ENCODE assay signal across 23 cellular contexts in genomic region chr3:189863031-189863430, GRCh38.
DNase-seq lines count a peak whose midpoint lies in the region; ATAC-seq and TF ChIP-seq lines count a peak whose summit lies in the region.
"Had no signal": no experiment of that assay in that cellular context is flagged by ENCODE, and none has a peak within 500 bp of the region (broad histone marks: within the 10 kb centered on the region; RNA-seq: fewer than 3 reads in every experiment).

No MANE protein-coding gene starts in this region.

- CTCF ChIA-PET in MCF 10A (lab: Yijun Ruan, JAX): no interaction called here
- CTCF ChIA-PET in activated CD4-positive, alpha-beta T cell treated with anti-CD3 and anti-CD28 coated beads for 36 hours (lab: Charles Lee): no interaction called here

- POLR2A ChIA-PET in MCF 10A (lab: Yijun Ruan, JAX): interaction anchor here (0.7 to 6.2 kb wide), 27 partner anchors 14 to 1268 kb away, joined by 3 to 109 read pairs (median 5); no protein-coding TSS in a partner anchor
- POLR2A ChIA-PET in activated CD4-positive, alpha-beta T cell treated with anti-CD3 and anti-CD28 coated beads for 36 hours (lab: Charles Lee): no interaction called here

- H3K9me3 ChIP-seq in left ventricle myocardium inferior (replicated peaks) (peaks cover 6% of the 10 kb centered on the region), prostate gland (no peaks in the 10 kb centered on the region)
- H3K9me3 ChIP-seq: SJSA1, tibial nerve had no signal

- 67% methylated on average over 3 of the region's 3 CpGs for WGBS in prostate gland

- DNase-seq in H4 (ENCODE audit: low spot score): peak; percentile 64
- DNase-seq in MCF 10A (ENCODE audit: unreplicated experiment): peak; percentile 91
- peak; percentile 37 for DNase-seq in left ventricle myocardium inferior
- peak; percentile 16 for DNase-seq in prostate gland (ENCODE audit: low spot score)
- no peak for DNase-seq in activated CD4-positive, alpha-beta T cell treated with anti-CD3 and anti-CD28 coated beads for 36 hours
- DNase-seq in OCI-M2 (lab: John Stamatoyannopoulos, UW; ENCODE audit: unreplicated experiment): no peak
- DNase-seq: activated B cell treated with CpG ODN at 0.5 μM for 24 hours; caudate nucleus; CD4-positive, alpha-beta T cell; DMS79; dorsolateral prefrontal cortex; KG1; NCI-H1092 treated with DMSO at 0.1 percent for 48 hours; NCI-H526; stimulated activated CD4-positive, alpha-beta T cell treated with anti-CD3 and anti-CD28 coated beads, Interleukin-15, amount 100 ng/mL, for 24 hours; stimulated activated naive B cell treated with anti-CD40 and anti-IgM and Interleukin-4, amounts not matched to agents 10 μg/mL and 1 μg/mL and 100 μg/mL, for 72 hours; T-helper 2 cell had no signal

- H3K36me3 Mint-ChIP-seq in MCF 10A (ENCODE audit: insufficient read depth, unreplicated experiment): peaks cover 17% of the 10 kb centered on the region
- no peaks in the 10 kb centered on the region for H3K36me3 Mint-ChIP-seq in activated CD4-positive, alpha-beta T cell treated with anti-CD3 and anti-CD28 coated beads for 36 hours (ENCODE audit: low read depth)
- H3K36me3 Mint-ChIP-seq: stimulated activated naive B cell treated with anti-CD40 and anti-IgM and Interleukin-4, amounts not matched to agents 10 μg/mL and 1 μg/mL and 100 μg/mL, for 72 hours had no signal

- no peaks in the 10 kb centered on the region for H3K9me3 Mint-ChIP-seq in MCF 10A (ENCODE audit: unreplicated experiment)
- no peaks in the 10 kb centered on the region for H3K9me3 Mint-ChIP-seq in activated CD4-positive, alpha-beta T cell treated with anti-CD3 and anti-CD28 coated beads for 36 hours (ENCODE audit: low read depth)
- H3K9me3 Mint-ChIP-seq: activated B cell treated with CpG ODN at 0.5 μM for 24 hours; activated T-helper 1 cell treated with anti-CD3 and anti-CD28 coated beads, Interleukin-12 subunit alpha, Interleukin-12 subunit beta, Interleukin-2, Interleukin-4 antibody, amounts not matched to agents 30 ng/mL and 10 ng/mL and 1 ng/mL, durations not matched to agents 14 hours and 24 hours and 36 hours; CD4-positive, alpha-beta T cell had no signal

- H3K27ac ChIP-seq in left ventricle myocardium inferior (replicated peaks): peak overlapping the region; percentile 49
- no peak overlapping the region for H3K27ac ChIP-seq in prostate gland
- H3K27ac ChIP-seq: dorsolateral prefrontal cortex, SJSA1 had no signal

- H3K27me3 ChIP-seq in left ventricle myocardium inferior (ENCODE audit: low read depth) (no peaks in the 10 kb centered on the region), prostate gland (replicated peaks; ENCODE audit: insufficient read depth) (no peaks in the 10 kb centered on the region)
- H3K27me3 ChIP-seq: SJSA1, tibial nerve had no signal

- H3K36me3 ChIP-seq in left ventricle myocardium inferior (no peaks in the 10 kb centered on the region), prostate gland (no peaks in the 10 kb centered on the region)
- H3K36me3 ChIP-seq: SJSA1, tibial nerve had no signal

- H3K27me3 Mint-ChIP-seq in MCF 10A (ENCODE audit: insufficient read depth, unreplicated experiment): no peaks in the 10 kb centered on the region
- H3K27me3 Mint-ChIP-seq in activated CD4-positive, alpha-beta T cell treated with anti-CD3 and anti-CD28 coated beads for 36 hours: peaks cover 5% of the 10 kb centered on the region
- H3K27me3 Mint-ChIP-seq: activated B cell treated with CpG ODN at 0.5 μM for 24 hours; CD4-positive, alpha-beta T cell; stimulated activated naive B cell treated with anti-CD40 and anti-IgM and Interleukin-4, amounts not matched to agents 10 μg/mL and 1 μg/mL and 100 μg/mL, for 72 hours had no signal

- H3K27ac Mint-ChIP-seq in MCF 10A (ENCODE audit: low read depth, unreplicated experiment): peak overlapping the region; percentile 96
- no peak overlapping the region for H3K27ac Mint-ChIP-seq in activated CD4-positive, alpha-beta T cell treated with anti-CD3 and anti-CD28 coated beads for 36 hours
- H3K27ac Mint-ChIP-seq: activated B cell treated with CpG ODN at 0.5 μM for 24 hours; activated T-helper 1 cell treated with anti-CD3 and anti-CD28 coated beads, Interleukin-12 subunit alpha, Interleukin-12 subunit beta, Interleukin-2, Interleukin-4 antibody, amounts not matched to agents 30 ng/mL and 10 ng/mL and 1 ng/mL, durations not matched to agents 14 hours and 24 hours and 36 hours; CD4-positive, alpha-beta T cell; nephron; stimulated activated naive B cell treated with anti-CD40 and anti-IgM and Interleukin-4, amounts not matched to agents 10 μg/mL and 1 μg/mL and 100 μg/mL, for 72 hours had no signal

- peaks cover 21% of the 10 kb centered on the region for H3K4me1 Mint-ChIP-seq in MCF 10A (ENCODE audit: insufficient read depth, unreplicated experiment)
- no peaks in the 10 kb centered on the region for H3K4me1 Mint-ChIP-seq in activated CD4-positive, alpha-beta T cell treated with anti-CD3 and anti-CD28 coated beads for 36 hours
- H3K4me1 Mint-ChIP-seq: activated B cell treated with CpG ODN at 0.5 μM for 24 hours; stimulated activated naive B cell treated with anti-CD40 and anti-IgM and Interleukin-4, amounts not matched to agents 10 μg/mL and 1 μg/mL and 100 μg/mL, for 72 hours had no signal

- H3K4me3 Mint-ChIP-seq in MCF 10A (ENCODE audit: unreplicated experiment): peak overlapping the region; percentile 20
- H3K4me3 Mint-ChIP-seq in activated CD4-positive, alpha-beta T cell treated with anti-CD3 and anti-CD28 coated beads for 36 hours: no peak overlapping the region
- H3K4me3 Mint-ChIP-seq: activated B cell treated with CpG ODN at 0.5 μM for 24 hours; activated T-helper 1 cell treated with anti-CD3 and anti-CD28 coated beads, Interleukin-12 subunit alpha, Interleukin-12 subunit beta, Interleukin-2, Interleukin-4 antibody, amounts not matched to agents 30 ng/mL and 10 ng/mL and 1 ng/mL, durations not matched to agents 14 hours and 24 hours and 36 hours; CD4-positive, alpha-beta T cell; nephron; stimulated activated naive B cell treated with anti-CD40 and anti-IgM and Interleukin-4, amounts not matched to agents 10 μg/mL and 1 μg/mL and 100 μg/mL, for 72 hours had no signal

- H3K4me1 ChIP-seq in left ventricle myocardium inferior (peaks cover 6% of the 10 kb centered on the region), prostate gland (replicated peaks) (no peaks in the 10 kb centered on the region)
- H3K4me1 ChIP-seq: SJSA1, tibial nerve had no signal

- intact Hi-C loops in MCF 10A (cut with micrococcal nuclease): loop anchor here (1.0 to 2.0 kb wide), 3 partner anchors 22 to 74 kb away; no protein-coding TSS in a partner anchor
- intact Hi-C loops in left ventricle myocardium inferior (cut with micrococcal nuclease): no loop called here
- intact Hi-C loops in prostate gland (cut with DNase I): no loop called here
- intact Hi-C loops in activated CD4-positive, alpha-beta T cell treated with anti-CD3 and anti-CD28 coated beads for 36 hours (cut with DNase I, micrococcal nuclease): no loop called here

- TF ChIP-seq POLR2A in prostate gland (IDR thresholded peaks at IDR 0.05): no peak

- ATAC-seq in HG02840 (IDR thresholded peaks at IDR 0.05; ENCODE audit: low FRiP score, unreplicated experiment) (no peak), GM18517 (IDR thresholded peaks at IDR 0.05; ENCODE audit: unreplicated experiment) (no peak)
- no peak for ATAC-seq in activated CD4-positive, alpha-beta T cell treated with anti-CD3 and anti-CD28 coated beads for 36 hours
- ATAC-seq: stimulated activated naive B cell treated with anti-CD40 and anti-IgM and Interleukin-4, amounts not matched to agents 10 μg/mL and 1 μg/mL and 100 μg/mL, for 72 hours had no signal

- BruUV-seq in MCF 10A (replicated peaks; lab: Mats Ljungman, UMichigan): no TSS peak

- no peak for TF ChIP-seq CTCF in MCF 10A (IDR thresholded peaks at IDR 0.05; ENCODE audit: unreplicated experiment)
- TF ChIP-seq CTCF in left ventricle myocardium inferior (IDR thresholded peaks at IDR 0.05; ENCODE audit: borderline replicate concordance): no peak
- TF ChIP-seq CTCF in prostate gland (IDR thresholded peaks at IDR 0.05): no peak

- H3K4me3 ChIP-seq in left ventricle myocardium inferior (no peak overlapping the region), prostate gland (no peak overlapping the region)
- H3K4me3 ChIP-seq: dorsolateral prefrontal cortex, SJSA1, tibial nerve had no signal

Comparison
In these comparisons a context has a peak if more than half of its experiments do, and no peak if none do; other contexts are left out.
1. DNase-seq: peak in H4 (single experiment), MCF 10A (single experiment), left ventricle myocardium inferior (single experiment) and prostate gland (single experiment); none in activated CD4-positive, alpha-beta T cell treated with anti-CD3 and anti-CD28 coated beads for 36 hours (single experiment) and OCI-M2 (single experiment).